ENCODE assay signal across 9 cellular contexts in the genomic region with DNA sequence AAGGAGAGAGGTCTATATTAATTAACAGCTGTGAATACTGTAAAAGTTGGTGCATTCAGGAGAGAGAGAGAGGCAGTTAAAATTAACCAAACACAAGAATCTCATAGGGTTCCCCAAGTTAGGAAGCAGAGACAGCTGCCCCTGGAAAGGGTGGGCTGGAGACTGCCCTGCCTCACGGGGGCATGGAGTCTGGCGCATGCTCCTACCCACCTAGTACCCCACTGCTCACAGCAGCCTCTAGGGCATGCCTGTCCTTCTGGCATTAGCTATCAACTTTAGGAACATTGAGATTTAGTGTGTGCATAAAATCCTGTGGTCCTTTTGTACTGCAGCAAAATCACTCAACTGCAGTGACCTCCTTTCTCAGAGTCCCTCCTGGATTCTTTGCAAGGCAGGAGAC.
"Had no signal": no experiment of that assay in that cellular context is flagged by ENCODE, and none has a peak within 500 bp of the region (broad histone marks: within the 10 kb centered on the region; RNA-seq: fewer than 3 reads in every experiment).

No MANE protein-coding gene starts in this region.

- H3K9me3 ChIP-seq: HAP-1 had no signal

- H3K9ac ChIP-seq: GM23248 had no signal

- ATAC-seq: HCT116, K562 had no signal

- H2AFZ ChIP-seq: GM23248 had no signal

- FAIRE-seq: HTR-8/SVneo, K562 had no signal

- H3K36me3 ChIP-seq: HAP-1 had no signal

- H3K4me3 ChIP-seq: GM23248, HAP-1, K562 had no signal

- DNase-seq: GM23248, H7, HFFc6, IMR-90, KG1 had no signal

- H3K27ac ChIP-seq: GM23248 had no signal

- H3K4me1 ChIP-seq: HAP-1 had no signal
